1 cellular context compared by ENCODE assay signal in the genomic region with DNA sequence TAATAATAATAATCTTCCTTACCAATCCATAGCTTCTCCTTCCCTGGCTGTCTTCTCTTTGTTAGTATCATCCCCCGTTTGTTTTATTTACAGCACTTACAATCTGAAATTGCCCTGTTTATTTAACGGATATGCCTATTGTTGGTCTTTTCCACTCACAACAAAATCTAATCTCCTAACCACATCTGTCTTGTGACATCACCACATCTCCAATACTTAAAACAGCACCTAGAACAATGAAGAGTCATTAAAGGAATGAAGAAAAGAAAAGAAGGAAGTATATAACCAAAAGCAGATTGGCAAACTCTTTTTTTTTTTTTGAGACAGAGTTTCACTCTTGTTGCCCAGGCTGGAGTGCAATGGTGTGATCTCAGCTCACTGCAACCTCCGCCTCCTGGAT.
TF ChIP-seq lines count a peak whose summit lies in the region.

No MANE protein-coding gene starts in this region.

TF ChIP-seq in K562, 482 proteins besides CTCF, POLR2A, EP300 and RAD21 (continued from another document):
- TF ChIP-seq, protein P1, sequence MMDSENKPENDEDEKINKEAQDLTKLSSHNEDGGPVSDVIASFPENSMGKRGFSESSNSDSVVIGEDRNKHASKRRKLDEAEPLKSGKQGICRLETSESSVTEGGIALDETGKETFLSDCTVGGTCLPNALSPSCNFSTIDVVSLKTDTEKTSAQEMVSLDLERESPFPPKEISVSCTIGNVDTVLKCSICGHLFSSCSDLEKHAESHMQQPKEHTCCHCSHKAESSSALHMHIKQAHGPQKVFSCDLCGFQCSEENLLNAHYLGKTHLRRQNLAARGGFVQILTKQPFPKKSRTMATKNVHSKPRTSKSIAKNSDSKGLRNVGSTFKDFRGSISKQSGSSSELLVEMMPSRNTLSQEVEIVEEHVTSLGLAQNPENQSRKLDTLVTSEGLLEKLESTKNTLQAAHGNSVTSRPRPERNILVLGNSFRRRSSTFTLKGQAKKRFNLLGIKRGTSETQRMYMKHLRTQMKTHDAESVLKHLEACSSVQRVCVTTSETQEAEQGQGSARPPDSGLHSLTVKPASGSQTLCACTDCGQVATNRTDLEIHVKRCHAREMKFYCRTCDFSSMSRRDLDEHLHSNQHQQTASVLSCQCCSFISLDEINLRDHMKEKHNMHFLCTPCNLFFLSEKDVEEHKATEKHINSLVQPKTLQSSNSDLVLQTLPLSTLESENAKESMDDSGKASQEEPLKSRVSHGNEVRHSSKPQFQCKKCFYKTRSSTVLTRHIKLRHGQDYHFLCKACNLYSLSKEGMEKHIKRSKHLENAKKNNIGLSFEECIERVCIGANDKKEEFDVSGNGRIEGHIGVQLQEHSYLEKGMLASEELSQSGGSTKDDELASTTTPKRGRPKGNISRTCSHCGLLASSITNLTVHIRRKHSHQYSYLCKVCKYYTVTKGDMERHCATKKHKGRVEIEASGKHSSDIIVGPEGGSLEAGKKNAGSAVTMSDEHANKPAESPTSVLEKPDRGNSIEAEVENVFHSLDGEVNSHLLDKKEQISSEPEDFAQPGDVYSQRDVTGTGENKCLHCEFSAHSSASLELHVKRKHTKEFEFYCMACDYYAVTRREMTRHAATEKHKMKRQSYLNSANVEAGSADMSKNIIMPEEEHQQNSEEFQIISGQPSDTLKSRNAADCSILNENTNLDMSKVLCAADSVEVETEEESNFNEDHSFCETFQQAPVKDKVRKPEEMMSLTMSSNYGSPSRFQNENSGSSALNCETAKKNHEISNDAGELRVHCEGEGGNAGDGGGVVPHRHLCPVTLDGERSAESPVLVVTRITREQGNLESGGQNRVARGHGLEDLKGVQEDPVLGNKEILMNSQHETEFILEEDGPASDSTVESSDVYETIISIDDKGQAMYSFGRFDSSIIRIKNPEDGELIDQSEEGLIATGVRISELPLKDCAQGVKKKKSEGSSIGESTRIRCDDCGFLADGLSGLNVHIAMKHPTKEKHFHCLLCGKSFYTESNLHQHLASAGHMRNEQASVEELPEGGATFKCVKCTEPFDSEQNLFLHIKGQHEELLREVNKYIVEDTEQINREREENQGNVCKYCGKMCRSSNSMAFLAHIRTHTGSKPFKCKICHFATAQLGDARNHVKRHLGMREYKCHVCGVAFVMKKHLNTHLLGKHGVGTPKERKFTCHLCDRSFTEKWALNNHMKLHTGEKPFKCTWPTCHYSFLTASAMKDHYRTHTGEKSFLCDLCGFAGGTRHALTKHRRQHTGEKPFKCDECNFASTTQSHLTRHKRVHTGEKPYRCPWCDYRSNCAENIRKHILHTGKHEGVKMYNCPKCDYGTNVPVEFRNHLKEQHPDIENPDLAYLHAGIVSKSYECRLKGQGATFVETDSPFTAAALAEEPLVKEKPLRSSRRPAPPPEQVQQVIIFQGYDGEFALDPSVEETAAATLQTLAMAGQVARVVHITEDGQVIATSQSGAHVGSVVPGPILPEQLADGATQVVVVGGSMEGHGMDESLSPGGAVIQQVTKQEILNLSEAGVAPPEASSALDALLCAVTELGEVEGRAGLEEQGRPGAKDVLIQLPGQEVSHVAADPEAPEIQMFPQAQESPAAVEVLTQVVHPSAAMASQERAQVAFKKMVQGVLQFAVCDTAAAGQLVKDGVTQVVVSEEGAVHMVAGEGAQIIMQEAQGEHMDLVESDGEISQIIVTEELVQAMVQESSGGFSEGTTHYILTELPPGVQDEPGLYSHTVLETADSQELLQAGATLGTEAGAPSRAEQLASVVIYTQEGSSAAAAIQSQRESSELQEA (IDR thresholded peaks at IDR 0.05; ENCODE audit: low read depth): no peak
- TF ChIP-seq, protein P2, sequence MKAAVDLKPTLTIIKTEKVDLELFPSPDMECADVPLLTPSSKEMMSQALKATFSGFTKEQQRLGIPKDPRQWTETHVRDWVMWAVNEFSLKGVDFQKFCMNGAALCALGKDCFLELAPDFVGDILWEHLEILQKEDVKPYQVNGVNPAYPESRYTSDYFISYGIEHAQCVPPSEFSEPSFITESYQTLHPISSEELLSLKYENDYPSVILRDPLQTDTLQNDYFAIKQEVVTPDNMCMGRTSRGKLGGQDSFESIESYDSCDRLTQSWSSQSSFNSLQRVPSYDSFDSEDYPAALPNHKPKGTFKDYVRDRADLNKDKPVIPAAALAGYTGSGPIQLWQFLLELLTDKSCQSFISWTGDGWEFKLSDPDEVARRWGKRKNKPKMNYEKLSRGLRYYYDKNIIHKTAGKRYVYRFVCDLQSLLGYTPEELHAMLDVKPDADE (conservative IDR thresholded peaks at IDR 0.05; ENCODE audit: control insufficient read depth, low read depth, low read length): no peak
- TF ChIP-seq HIVEP1 (CRISPR knock-in tag; IDR thresholded peaks at IDR 0.05) (no peak), JUN (IDR thresholded peaks at IDR 0.05; ENCODE audit: borderline replicate concordance, low read depth, low read length) (no peak), JUN (CRISPR knock-in tag; IDR thresholded peaks at IDR 0.05; ENCODE audit: borderline replicate concordance) (no peak), ZNF232 (CRISPR knock-in tag; IDR thresholded peaks at IDR 0.05) (no peak), POLR3G (IDR thresholded peaks at IDR 0.05; ENCODE audit: extremely low read depth, insufficient read length, insufficient replicate concordance) (no peak), ZC3H4 (CRISPR knock-in tag; IDR thresholded peaks at IDR 0.05; ENCODE audit: borderline replicate concordance) (no peak), JUND (IDR thresholded peaks at IDR 0.05; ENCODE audit: borderline replicate concordance, low read depth, low read length) (peak; percentile 15; the same call in 1 of the 2 replicates), JUND (tag; IDR thresholded peaks at IDR 0.05; ENCODE audit: borderline replicate concordance, low read depth, low read length) (no peak), POLR2B (IDR thresholded peaks at IDR 0.05; ENCODE audit: low read depth, partially characterized antibody) (no peak), MBD2 (IDR thresholded peaks at IDR 0.05; ENCODE audit: borderline replicate concordance, low read depth) (no peak), ZFP36 (IDR thresholded peaks at IDR 0.05; ENCODE audit: low read depth, low read length, partially characterized antibody) (no peak), CHD1 (IDR thresholded peaks at IDR 0.05; ENCODE audit: low read length) (no peak), FOS (IDR thresholded peaks at IDR 0.05; ENCODE audit: extremely low read depth, insufficient read length) (no peak), MCM3 (IDR thresholded peaks at IDR 0.05) (no peak), MYC (IDR thresholded peaks at IDR 0.05; ENCODE audit: low read depth, low read length) (no peak), MYC (CRISPR knock-in tag; IDR thresholded peaks at IDR 0.05; ENCODE audit: borderline replicate concordance, low read depth) (no peak), KHSRP (IDR thresholded peaks at IDR 0.05) (no peak), RNF2 (IDR thresholded peaks at IDR 0.05) (no peak), CCNT2 (IDR thresholded peaks at IDR 0.05; ENCODE audit: borderline replicate concordance, extremely low read depth, insufficient read length, low read depth, low read length) (no peak), SOX6 (IDR thresholded peaks at IDR 0.05) (peak; percentile 93), SRF (CRISPR knock-in tag; IDR thresholded peaks at IDR 0.05) (no peak), ZNF263 (CRISPR knock-in tag; IDR thresholded peaks at IDR 0.05; ENCODE audit: borderline replicate concordance) (no peak)
- TF ChIP-seq, protein P3, sequence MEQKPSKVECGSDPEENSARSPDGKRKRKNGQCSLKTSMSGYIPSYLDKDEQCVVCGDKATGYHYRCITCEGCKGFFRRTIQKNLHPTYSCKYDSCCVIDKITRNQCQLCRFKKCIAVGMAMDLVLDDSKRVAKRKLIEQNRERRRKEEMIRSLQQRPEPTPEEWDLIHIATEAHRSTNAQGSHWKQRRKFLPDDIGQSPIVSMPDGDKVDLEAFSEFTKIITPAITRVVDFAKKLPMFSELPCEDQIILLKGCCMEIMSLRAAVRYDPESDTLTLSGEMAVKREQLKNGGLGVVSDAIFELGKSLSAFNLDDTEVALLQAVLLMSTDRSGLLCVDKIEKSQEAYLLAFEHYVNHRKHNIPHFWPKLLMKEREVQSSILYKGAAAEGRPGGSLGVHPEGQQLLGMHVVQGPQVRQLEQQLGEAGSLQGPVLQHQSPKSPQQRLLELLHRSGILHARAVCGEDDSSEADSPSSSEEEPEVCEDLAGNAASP (IDR thresholded peaks at IDR 0.05): no peak
- TF ChIP-seq, protein P4, sequence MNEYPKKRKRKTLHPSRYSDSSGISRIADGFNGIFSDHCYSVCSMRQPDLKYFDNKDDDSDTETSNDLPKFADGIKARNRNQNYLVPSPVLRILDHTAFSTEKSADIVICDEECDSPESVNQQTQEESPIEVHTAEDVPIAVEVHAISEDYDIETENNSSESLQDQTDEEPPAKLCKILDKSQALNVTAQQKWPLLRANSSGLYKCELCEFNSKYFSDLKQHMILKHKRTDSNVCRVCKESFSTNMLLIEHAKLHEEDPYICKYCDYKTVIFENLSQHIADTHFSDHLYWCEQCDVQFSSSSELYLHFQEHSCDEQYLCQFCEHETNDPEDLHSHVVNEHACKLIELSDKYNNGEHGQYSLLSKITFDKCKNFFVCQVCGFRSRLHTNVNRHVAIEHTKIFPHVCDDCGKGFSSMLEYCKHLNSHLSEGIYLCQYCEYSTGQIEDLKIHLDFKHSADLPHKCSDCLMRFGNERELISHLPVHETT (CRISPR knock-in tag; conservative IDR thresholded peaks at IDR 0.05 in 1 of 2, IDR thresholded peaks at IDR 0.05 in 1 of 2): no peak
TF ChIP-seq in K562: peak in this region for 4.
